9 cellular contexts compared by ENCODE assay signal in the genomic region with DNA sequence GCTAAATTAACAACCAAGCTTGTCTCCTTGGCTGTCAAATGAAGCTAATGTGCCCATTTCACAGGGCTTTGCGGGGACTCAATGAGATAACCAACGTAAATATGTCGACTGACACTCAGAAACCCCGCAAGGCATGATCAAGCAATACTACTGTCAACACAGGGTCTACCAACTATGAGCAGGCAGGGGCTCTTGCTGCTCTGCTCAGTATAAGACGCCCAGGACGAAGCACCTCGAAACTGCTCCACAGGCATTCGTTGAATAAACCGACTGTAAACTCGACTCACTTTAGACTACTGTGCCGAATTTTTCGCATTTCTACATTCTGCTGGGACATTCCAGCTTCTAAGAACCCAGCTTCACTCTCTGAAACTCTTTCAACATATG. TPM values are rescaled to one million over a fixed set of nuclear protein-coding genes. Genes with fewer than 3 reads are reported as not detected.
DNase-seq lines count a peak whose midpoint lies in the region; ATAC-seq lines count a peak whose summit lies in the region.
"Had no signal": no experiment of that assay in that cellular context is flagged by ENCODE, and none has a peak within 500 bp of the region (broad histone marks: within the 10 kb centered on the region; RNA-seq: fewer than 3 reads in every experiment).

No MANE protein-coding gene starts in this region.

- H3K4me1 Mint-ChIP-seq in activated CD4-positive, alpha-beta T cell treated with anti-CD3 and anti-CD28 coated beads, Interleukin-2, amount 10 ng/mL, durations not matched to agents 7 days and 5 days, result peaks cover 16% of the 10 kb centered on the region
- peaks cover 10 to 12% of the 10 kb centered on the region in 2 donors for H3K4me1 Mint-ChIP-seq in immature natural killer cell

- peak overlapping the region; percentile 69 for H3K27ac ChIP-seq in temporal lobe (ENCODE audit: low read depth, low read length)

- CTCF ChIA-PET in activated CD4-positive, alpha-beta T cell treated with anti-CD3 and anti-CD28 coated beads, Interleukin-2, amount 10 ng/mL, durations not matched to agents 7 days and 5 days (lab: Charles Lee), result interaction anchor here (0.7 kb wide), 1 partner anchor 106 kb away, joined by 3 read pairs; no protein-coding TSS in a partner anchor

- peaks cover 8% of the 10 kb centered on the region for H3K9me3 Mint-ChIP-seq in activated CD4-positive, alpha-beta T cell treated with anti-CD3 and anti-CD28 coated beads, Interleukin-2, amount 10 ng/mL, durations not matched to agents 7 days and 5 days
- peaks cover 4 to 50% (median 13%) of the 10 kb centered on the region in 6 donors for H3K9me3 Mint-ChIP-seq in immature natural killer cell

- DNase-seq in activated CD4-positive, alpha-beta T cell treated with anti-CD3 and anti-CD28 coated beads, Interleukin-2, amount 10 ng/mL, durations not matched to agents 7 days and 5 days, result no peak
- DNase-seq in activated CD4-positive, alpha-beta T cell treated with anti-CD3 and anti-CD28 coated beads, Interleukin-2, amount 50 U/mL, for 4 hours, result no peak
- DNase-seq in activated CD8-positive, alpha-beta memory T cell treated with anti-CD3 and anti-CD28 coated beads, Interleukin-2, amount 50 U/mL, for 48 hours, result peak; percentile 50
- DNase-seq in immature natural killer cell, result no peak
- DNase-seq in cerebellar cortex (ENCODE audit: low spot score), result no peak
- DNase-seq in stimulated activated CD4-positive, alpha-beta T cell treated with anti-CD3 and anti-CD28 coated beads, Interleukin-4, amount 100 ng/mL, for 1 hour, result no peak
- DNase-seq: DND-41 had no signal

- POLR2A ChIA-PET in activated CD4-positive, alpha-beta T cell treated with anti-CD3 and anti-CD28 coated beads, Interleukin-2, amount 10 ng/mL, durations not matched to agents 7 days and 5 days (lab: Charles Lee), result no interaction called here

- ATAC-seq in HG03469 (IDR thresholded peaks at IDR 0.05; ENCODE audit: unreplicated experiment), result no peak

- peaks cover 17% of the 10 kb centered on the region for H3K27me3 Mint-ChIP-seq in activated CD4-positive, alpha-beta T cell treated with anti-CD3 and anti-CD28 coated beads, Interleukin-2, amount 10 ng/mL, durations not matched to agents 7 days and 5 days
- H3K27me3 Mint-ChIP-seq in immature natural killer cell (ENCODE audit: low read depth in 3 of 3), result peaks cover 2 to 5% (median 3%) of the 10 kb centered on the region in 3 donors

- H3K27ac Mint-ChIP-seq in activated CD4-positive, alpha-beta T cell treated with anti-CD3 and anti-CD28 coated beads, Interleukin-2, amount 10 ng/mL, durations not matched to agents 7 days and 5 days, result peak overlapping the region; percentile 97
- no peak overlapping the region for H3K27ac Mint-ChIP-seq in immature natural killer cell

- peaks cover 19% of the 10 kb centered on the region for H3K36me3 Mint-ChIP-seq in activated CD4-positive, alpha-beta T cell treated with anti-CD3 and anti-CD28 coated beads, Interleukin-2, amount 10 ng/mL, durations not matched to agents 7 days and 5 days (ENCODE audit: low read depth)
- peaks cover 0 to 4% (median 0%) of the 10 kb centered on the region in 3 donors for H3K36me3 Mint-ChIP-seq in immature natural killer cell

- peak overlapping the region; percentile 92 for H3K4me3 Mint-ChIP-seq in activated CD4-positive, alpha-beta T cell treated with anti-CD3 and anti-CD28 coated beads, Interleukin-2, amount 10 ng/mL, durations not matched to agents 7 days and 5 days
- H3K4me3 Mint-ChIP-seq in immature natural killer cell, result peak overlapping the region; percentile 1 to 88 (median 77)

RNA-seq across cellular contexts. Expression of a gene that starts 55.0 kb away (rescaled TPM):
- not detected for total RNA-seq in activated CD4-positive, alpha-beta T cell treated with anti-CD3 and anti-CD28 coated beads, Interleukin-2, amount 10 ng/mL, durations not matched to agents 7 days and 5 days
- polyA plus RNA-seq in immature natural killer cell, result not detected
- 15.2 TPM for total RNA-seq in temporal lobe

Comparison
In these comparisons a context has a peak if more than half of its experiments do, and no peak if none do; other contexts are left out.
1. RNA of a gene that starts 55.0 kb away (total RNA-seq): 15.2 TPM in temporal lobe (single experiment); not detected in activated CD4-positive, alpha-beta T cell treated with anti-CD3 and anti-CD28 coated beads, Interleukin-2, amount 10 ng/mL, durations not matched to agents 7 days and 5 days; every median in the first group is over 10 times any median in the second.